In the genomic region with DNA sequence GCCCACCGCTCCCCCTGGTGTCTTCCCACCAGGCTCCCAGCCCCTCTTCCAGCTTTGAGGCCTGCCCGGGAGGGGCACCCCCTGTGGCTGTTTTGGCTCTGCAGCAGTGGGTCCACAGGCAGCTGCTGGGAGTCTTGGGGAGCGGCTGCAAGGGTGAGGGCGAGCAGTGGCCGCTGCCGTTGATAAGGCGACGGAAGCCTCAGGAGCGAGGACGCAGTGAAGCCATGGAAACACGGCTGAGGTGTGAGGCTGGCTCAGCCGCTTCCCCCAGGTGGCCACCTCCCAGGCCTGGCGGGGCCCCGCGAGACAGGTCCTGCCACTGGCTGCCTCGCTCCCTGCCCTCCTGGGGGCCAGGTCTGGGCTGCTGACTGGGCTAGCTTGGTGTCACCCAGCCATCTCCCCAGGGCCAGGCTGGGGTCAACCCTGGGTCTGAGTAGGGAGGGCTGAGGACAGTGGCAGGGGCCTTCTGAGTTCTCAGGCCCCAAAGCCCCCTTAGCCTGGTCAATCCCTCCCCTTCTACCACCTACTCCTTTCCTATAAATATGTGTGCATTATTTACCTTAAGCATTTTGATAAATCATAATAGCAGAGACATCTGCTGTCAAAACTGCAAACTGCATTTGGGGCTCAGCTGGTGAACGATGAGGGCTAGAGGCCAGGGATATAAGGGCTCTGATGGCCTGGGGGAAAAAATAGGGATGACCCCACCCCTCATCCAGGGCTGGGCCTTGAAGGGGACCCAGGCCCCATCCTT, we compare ENCODE assay signal across 7 cellular contexts. TPM values are rescaled to one million over a fixed set of nuclear protein-coding genes. Genes with fewer than 3 reads are reported as not detected.
A peak's percentile ranks its signal among the peaks of the same experiment; 100 is the strongest.
DNase-seq lines count a peak whose midpoint lies in the region; ATAC-seq and TF ChIP-seq lines count a peak whose summit lies in the region.

No MANE protein-coding gene starts in this region.

- DNase-seq in GM12864 (ENCODE audit: low read depth) (no peak), M059J (ENCODE audit: low read depth) (peak; percentile 58), caudate nucleus (lab: John Stamatoyannopoulos, UW) (peak in 11 of 61 donors; percentile 28 to 67 (median 46)), medulla oblongata (ENCODE audit: extremely low spot score) (peak; percentile 74), T-helper 2 cell (no peak), activated gamma-delta T cell (lab: John Stamatoyannopoulos, UW) (no peak)

- H3K4me3 ChIP-seq in GM12864 (ENCODE audit: low read depth, low read length) = no peak overlapping the region

- ATAC-seq in HG03521 (IDR thresholded peaks at IDR 0.05; ENCODE audit: unreplicated experiment) = no peak

- peak overlapping the region; percentile 78 for H3K27ac ChIP-seq in caudate nucleus (ENCODE audit: low read depth, low read length)

- TF ChIP-seq CTCF in GM12864 (IDR thresholded peaks at IDR 0.05; ENCODE audit: low read depth, low read length, missing control alignments) = peak; percentile 58

RNA-seq across cellular contexts. Expression of a gene that starts 41.7 kb away (rescaled TPM):
- 78.6 and 122 TPM in 2 replicates for total RNA-seq in M059J (2014; rRNA removed; shearing (Covaris generic))

Comparison
In these comparisons a context has a peak if more than half of its experiments do, and no peak if none do; other contexts are left out.
1. DNase-seq: peak in M059J (single experiment) and medulla oblongata (single experiment); none in GM12864 (single experiment), T-helper 2 cell (0 of 5) and activated gamma-delta T cell (single experiment).